22 cellular contexts compared by ENCODE assay signal in the genomic region with DNA sequence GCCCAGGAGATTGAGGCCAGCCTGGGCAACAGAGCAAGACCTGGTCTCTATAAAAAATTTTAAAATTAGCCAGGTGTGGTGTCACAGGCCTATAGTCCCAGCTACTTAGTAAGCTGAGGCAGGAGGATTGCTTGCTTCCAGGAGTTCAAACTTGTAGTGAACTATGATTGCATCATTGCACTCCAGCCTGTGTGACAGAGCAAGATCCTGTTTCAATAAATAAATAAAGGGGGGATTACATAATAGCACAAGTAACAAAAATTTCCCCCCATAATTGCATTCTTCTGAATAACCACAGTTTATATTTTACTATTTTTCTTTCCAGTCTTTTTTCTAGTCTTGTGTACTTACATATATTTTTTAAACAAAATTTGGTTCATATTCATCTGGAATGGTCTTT.
DNase-seq lines count a peak whose midpoint lies in the region; ATAC-seq, FAIRE-seq and TF ChIP-seq lines count a peak whose summit lies in the region.
"Had no signal": no experiment of that assay in that cellular context is flagged by ENCODE, and none has a peak within 500 bp of the region (broad histone marks: within the 10 kb centered on the region; RNA-seq: fewer than 3 reads in every experiment).

No MANE protein-coding gene starts in this region.

- no peaks in the 10 kb centered on the region for H3K79me2 ChIP-seq in Loucy (ENCODE audit: insufficient read depth, low read length)
- H3K79me2 ChIP-seq in K562 (ENCODE audit: control insufficient read depth, insufficient read depth, low read length), result no peaks in the 10 kb centered on the region
- no peaks in the 10 kb centered on the region for H3K79me2 ChIP-seq in keratinocyte (ENCODE audit: control insufficient read depth, insufficient read depth, low read length)

- H2AFZ ChIP-seq in Loucy (ENCODE audit: low read length), result peak overlapping the region; percentile 82; the same call in 1 of the 2 replicates
- H2AFZ ChIP-seq in K562 (ENCODE audit: low read depth, low read length), result no peak overlapping the region
- H2AFZ ChIP-seq in keratinocyte (ENCODE audit: control insufficient read depth, low read length), result no peak overlapping the region

- H3K27ac ChIP-seq in AG04450 (ENCODE audit: low read depth, low read length), result no peak overlapping the region
- no peak overlapping the region for H3K27ac ChIP-seq in K562 (ENCODE audit: extremely low read depth, low read depth, low read length)
- H3K27ac ChIP-seq in keratinocyte (ENCODE audit: control insufficient read depth, insufficient read depth, low read length), result no peak overlapping the region
- H3K27ac ChIP-seq: colonic mucosa, left lung, upper lobe of left lung had no signal

- peaks cover 14% of the 10 kb centered on the region for H3K4me1 ChIP-seq in Loucy (ENCODE audit: insufficient read depth, low read length, poor library complexity, severe bottlenecking)
- H3K4me1 ChIP-seq in K562 (replicated peaks in 1 of 2; ENCODE audit: control insufficient read depth in 2 of 2, insufficient read depth in 2 of 2, low read length in 2 of 2), result no peaks in the 10 kb centered on the region; a peak in 1 of 5 replicates
- peaks cover 20% of the 10 kb centered on the region for H3K4me1 ChIP-seq in keratinocyte (ENCODE audit: control insufficient read depth, extremely low read depth, insufficient read depth, low read length)
- H3K4me1 ChIP-seq: BE2C, colonic mucosa had no signal

- dilution Hi-C loops in keratinocyte (cut with MboI; ENCODE audit: extremely low pct_ligation_motif_present, low sequenced_read_pairs), result loop anchor here (25.0 kb wide), 1 partner anchor 283 kb away; no protein-coding TSS in a partner anchor

- no peak overlapping the region for H3K4me2 ChIP-seq in Loucy (ENCODE audit: low read depth, low read length, poor library complexity, severe bottlenecking)
- no peak overlapping the region for H3K4me2 ChIP-seq in K562 (ENCODE audit: insufficient read depth, low read length)
- H3K4me2 ChIP-seq in keratinocyte (ENCODE audit: control insufficient read depth, extremely low read depth, insufficient read depth, low read depth, low read length), result no peak overlapping the region

- BruUV-seq in K562 (replicated peaks; lab: Mats Ljungman, UMichigan), result no TSS peak

- in situ Hi-C loops in K562 (cut with MboI), result no loop called here

- H3K36me3 ChIP-seq in Loucy (ENCODE audit: insufficient read depth, low read length) (no peaks in the 10 kb centered on the region), K562 (ENCODE audit: control insufficient read depth, insufficient read depth, low read length) (no peaks in the 10 kb centered on the region), keratinocyte (ENCODE audit: control insufficient read depth in 2 of 2, extremely low read depth in 1 of 2, insufficient read depth in 2 of 2, low read length in 2 of 2) (no peaks in the 10 kb centered on the region)
- H3K36me3 ChIP-seq: BE2C, colonic mucosa, left lung, upper lobe of left lung had no signal

- peak; percentile 76 for DNase-seq in AG04450 (ENCODE audit: low read depth, low spot score)
- DNase-seq in K562 (ENCODE audit: extremely low read depth in 1 of 4, low spot score in 3 of 4), result no peak
- no peak for DNase-seq in keratinocyte (ENCODE audit: low read depth, low spot score)
- DNase-seq in 8988T, result no peak
- DNase-seq: activated CD8-positive, alpha-beta T cell treated with anti-CD3 and anti-CD28 coated beads for 36 hours; amygdala; BE2C; colonic mucosa; erythroblast; hypothalamus; KG1; left lung; NCI-H1694 treated with DMSO at 0.1 percent for 48 hours; NCI-H526; posterior cingulate gyrus; stimulated activated naive CD4-positive, alpha-beta T cell treated with Interleukin-2 at 50 U/mL for 16 hours; SW 1271; upper lobe of left lung had no signal

- H3K4me3 ChIP-seq in AG04450 (ENCODE audit: low read depth, low read length), result no peak overlapping the region
- H3K4me3 ChIP-seq in Loucy (ENCODE audit: low read length, poor library complexity, severe bottlenecking), result no peak overlapping the region
- H3K4me3 ChIP-seq in K562, result no peak overlapping the region
- no peak overlapping the region for H3K4me3 ChIP-seq in keratinocyte (ENCODE audit: control insufficient read depth in 2 of 3, extremely low read depth in 1 of 3, insufficient read depth in 2 of 3, low read depth in 1 of 3, low read length in 3 of 3)
- H3K4me3 ChIP-seq: colonic mucosa, left lung, upper lobe of left lung had no signal

- no peak for ATAC-seq in K562
- no peak for ATAC-seq in GM21576 (IDR thresholded peaks at IDR 0.05; ENCODE audit: unreplicated experiment)
- no peak for ATAC-seq in GM21717 (IDR thresholded peaks at IDR 0.05; ENCODE audit: unreplicated experiment)
- ATAC-seq in GM19463 (IDR thresholded peaks at IDR 0.05; ENCODE audit: unreplicated experiment), result no peak
- ATAC-seq: activated CD8-positive, alpha-beta T cell treated with anti-CD3 and anti-CD28 coated beads for 36 hours; left lung had no signal

- H3F3A ChIP-seq in Loucy (ENCODE audit: low read depth), result no peaks in the 10 kb centered on the region

- no peak for TF ChIP-seq RAD21 in K562 (CRISPR knock-in tag; conservative IDR thresholded peaks at IDR 0.05 in 1 of 2, IDR thresholded peaks at IDR 0.05 in 1 of 2)

- H3K27me3 ChIP-seq in AG04450 (ENCODE audit: control insufficient read depth, insufficient read depth, low read length) (no peaks in the 10 kb centered on the region), Loucy (ENCODE audit: insufficient read depth, low read length, poor library complexity, severe bottlenecking) (no peaks in the 10 kb centered on the region), K562 (ENCODE audit: control insufficient read depth in 2 of 2, insufficient read depth in 2 of 2, low read length in 2 of 2) (peaks cover 2 to 26% of the 10 kb centered on the region in 2 experiments; a peak in 3 of 5 replicates), keratinocyte (ENCODE audit: control insufficient read depth, extremely low read depth, insufficient read depth, low read length) (no peaks in the 10 kb centered on the region)
- H3K27me3 ChIP-seq: BE2C, colonic mucosa, upper lobe of left lung had no signal

- no peaks in the 10 kb centered on the region for H4K20me1 ChIP-seq in Loucy (ENCODE audit: insufficient read depth, low read length, poor library complexity, severe bottlenecking)
- no peaks in the 10 kb centered on the region; the same call in 1 of the 2 replicates for H4K20me1 ChIP-seq in K562 (replicated peaks; ENCODE audit: control insufficient read depth, insufficient read depth, low read length)
- H4K20me1 ChIP-seq in keratinocyte (ENCODE audit: control insufficient read depth, extremely low read depth, insufficient read depth, low read length), result no peaks in the 10 kb centered on the region

- H3K9me3 ChIP-seq in AG04450 (ENCODE audit: control insufficient read depth, insufficient read depth, low read length), result peaks cover 2% of the 10 kb centered on the region
- H3K9me3 ChIP-seq in Loucy (ENCODE audit: insufficient read depth, low read depth, low read length), result no peaks in the 10 kb centered on the region
- H3K9me3 ChIP-seq in K562 (replicated peaks; ENCODE audit: control insufficient read depth, insufficient read depth, low read depth, low read length), result no peaks in the 10 kb centered on the region
- H3K9me3 ChIP-seq in keratinocyte (ENCODE audit: control insufficient read depth, low read depth, low read length), result no peaks in the 10 kb centered on the region
- H3K9me3 ChIP-seq: BE2C, colonic mucosa, left lung, upper lobe of left lung had no signal

- intact Hi-C loops in K562 (cut with micrococcal nuclease), result no loop called here

- TF ChIP-seq CTCF in AG04450 (IDR thresholded peaks at IDR 0.05; ENCODE audit: low read depth, low read length) (no peak), Loucy (conservative IDR thresholded peaks at IDR 0.05; ENCODE audit: low read length) (no peak), K562 (IDR thresholded peaks at IDR 0.05 in 2 of 3, conservative IDR thresholded peaks at IDR 0.05 in 1 of 3; ENCODE audit: insufficient read depth in 2 of 3, low read depth in 1 of 3, low read length in 3 of 3) (no peak), keratinocyte (optimal IDR thresholded peaks at IDR 0.05 in 1 of 3, IDR thresholded peaks at IDR 0.05 in 1 of 3, conservative IDR thresholded peaks at IDR 0.05 in 1 of 3; ENCODE audit: extremely low read depth in 1 of 3, insufficient read depth in 2 of 3, low read length in 3 of 3) (no peak)

- no peak overlapping the region for H3K9ac ChIP-seq in Loucy (ENCODE audit: low read depth, low read length, poor library complexity, severe bottlenecking)
- no peak overlapping the region for H3K9ac ChIP-seq in K562 (ENCODE audit: insufficient read depth in 1 of 2, low read depth in 2 of 2, low read length in 2 of 2)
- no peak overlapping the region for H3K9ac ChIP-seq in keratinocyte (ENCODE audit: control insufficient read depth, extremely low read depth, insufficient read depth, low read length)

- TF ChIP-seq POLR2A in K562 (conservative IDR thresholded peaks at IDR 0.05), result no peak

- CTCF ChIA-PET in AG04450 (lab: Charles Lee) (interaction anchor here (0.6 to 4.1 kb wide), 16 partner anchors 8 to 1974 kb away, joined by 3 to 22 read pairs (median 6); no protein-coding TSS in a partner anchor), K562 (lab: Yijun Ruan, JAX; ENCODE audit: low intra/inter-chr PET ratio) (no interaction called here)

- no peaks in the 10 kb centered on the region for H3K9me2 ChIP-seq in Loucy (replicated peaks; ENCODE audit: low read depth, low read length)

- FAIRE-seq in K562 (lab: Jason Lieb, UNC), result no peak
- peak; percentile 13 for FAIRE-seq in keratinocyte (lab: Jason Lieb, UNC)

- no peaks in the 10 kb centered on the region for H3K9me1 ChIP-seq in K562 (ENCODE audit: control insufficient read depth, insufficient read depth, low read length)
- H3K9me1 ChIP-seq in keratinocyte (ENCODE audit: control insufficient read depth, extremely low read depth, insufficient read depth, low read length), result no peaks in the 10 kb centered on the region

- POLR2A ChIA-PET in AG04450 (lab: Yijun Ruan, JAX) (interaction anchor here (0.7 to 1.9 kb wide), 5 partner anchors 9 to 768 kb away, joined by 3 to 13 read pairs (median 4); no protein-coding TSS in a partner anchor), K562 (lab: Yijun Ruan, JAX) (interaction anchor here (0.6 kb wide), 1 partner anchor 13 kb away, joined by 3 read pairs; no protein-coding TSS in a partner anchor)

- no peak for TF ChIP-seq EP300 in K562 (IDR thresholded peaks at IDR 0.05; ENCODE audit: low read length)

TF ChIP-seq in K562, 482 proteins besides CTCF, POLR2A, EP300 and RAD21 (continues in another document):
- no peak for TF ChIP-seq CEBPG (CRISPR knock-in tag; IDR thresholded peaks at IDR 0.05)
- peak in 1 of 2 experiments; percentile 42; a peak in 2 of 4 replicates for TF ChIP-seq CEBPG (tag; conservative IDR thresholded peaks at IDR 0.05 in 1 of 2, IDR thresholded peaks at IDR 0.05 in 1 of 2)
- TF ChIP-seq ETV1 (tag; conservative IDR thresholded peaks at IDR 0.05; ENCODE audit: low read depth), result no peak
- peak; percentile 40; the same call in 1 of the 2 replicates for TF ChIP-seq CEBPB (tag; IDR thresholded peaks at IDR 0.05)
